9 cellular contexts compared by ENCODE assay signal in genomic region chr14:105473033-105473676, GRCh38. TPM values are rescaled to one million over a fixed set of nuclear protein-coding genes. Genes with fewer than 3 reads are reported as not detected.
DNase-seq lines count a peak whose midpoint lies in the region; ATAC-seq and TF ChIP-seq lines count a peak whose summit lies in the region.
"Had no signal": no experiment of that assay in that cellular context is flagged by ENCODE, and none has a peak within 500 bp of the region (broad histone marks: within the 10 kb centered on the region; RNA-seq: fewer than 3 reads in every experiment).

No MANE protein-coding gene starts in this region.

- no TSS peak for BruUV-seq in PC-3 (replicated peaks; lab: Mats Ljungman, UMichigan)

- no peak for TF ChIP-seq POLR2A in spleen (IDR thresholded peaks at IDR 0.05)

- DNase-seq in H9 (no peak), PC-3 (peak; percentile 25), right atrium auricular region (ENCODE audit: low spot score) (no peak), spleen (no peak), NCI-H146 treated with DMSO at 0.1 percent for 48 hours (lab: John Stamatoyannopoulos, UW; ENCODE audit: unreplicated experiment) (no peak), islet precursor cell (no peak)
- DNase-seq: stimulated activated CD4-positive, alpha-beta T cell treated with anti-CD3 and anti-CD28 coated beads, Interleukin-2, amount 100 ng/mL, for 48 hours had no signal

- H3K4me1 ChIP-seq in H9 (ENCODE audit: insufficient read depth, low read length) (no peaks in the 10 kb centered on the region; the same call in 1 of the 2 replicates), PC-3 (ENCODE audit: insufficient read depth, low read length) (peaks cover 37% of the 10 kb centered on the region), right atrium auricular region (peaks cover 0 to 77% of the 10 kb centered on the region in 2 donors), spleen (peaks cover 15 to 82% (median 49%) of the 10 kb centered on the region in 6 donors)

- no peak overlapping the region for H2BK120ac ChIP-seq in H9 (ENCODE audit: low read depth, low read length, poor library complexity, severe bottlenecking)

- H3K9me2 ChIP-seq in PC-3 (replicated peaks; ENCODE audit: low read length) = no peaks in the 10 kb centered on the region

- no peak overlapping the region for H2AK5ac ChIP-seq in H9 (ENCODE audit: insufficient read length, low read length)

- TF ChIP-seq CTCF in H9 (conservative IDR thresholded peaks at IDR 0.05) (no peak), PC-3 (conservative IDR thresholded peaks at IDR 0.05; ENCODE audit: low read depth, low read length) (no peak), right atrium auricular region (IDR thresholded peaks at IDR 0.05) (no peak), spleen (IDR thresholded peaks at IDR 0.05 in 8 of 11, conservative IDR thresholded peaks at IDR 0.05 in 3 of 11) (no peak)

- no peak overlapping the region; a peak in 2 of 5 replicates for H3K4me3 Mint-ChIP-seq in H9

- POLR2A ChIA-PET in PC-3 (lab: Charles Lee; ENCODE audit: unreplicated experiment) = no interaction called here

- no peaks in the 10 kb centered on the region for H3K9me3 ChIP-seq in H9 (ENCODE audit: control insufficient read depth, low read depth, low read length)
- no peaks in the 10 kb centered on the region for H3K9me3 ChIP-seq in PC-3 (ENCODE audit: low read length)
- H3K9me3 ChIP-seq in right atrium auricular region = no peaks in the 10 kb centered on the region
- H3K9me3 ChIP-seq in spleen = no peaks in the 10 kb centered on the region

- H3K79me2 ChIP-seq in H9 (ENCODE audit: insufficient read depth, low read length) (no peaks in the 10 kb centered on the region), PC-3 (ENCODE audit: low read length) (peaks cover 8% of the 10 kb centered on the region)

- H3K23me2 ChIP-seq in H9 (ENCODE audit: insufficient read length, low read depth, low read length, poor library complexity, severe bottlenecking) = peaks cover 8% of the 10 kb centered on the region

- peaks cover 0 to 14% of the 10 kb centered on the region in 2 experiments; a peak in 2 of 4 replicates for H3K4me1 Mint-ChIP-seq in H9

- H4K20me1 ChIP-seq in H9 (ENCODE audit: control insufficient read depth, insufficient read depth, insufficient read length) (no peaks in the 10 kb centered on the region), PC-3 (ENCODE audit: low read length) (no peaks in the 10 kb centered on the region)

- H3K27me3 ChIP-seq in H9 (ENCODE audit: insufficient read depth, low read length) = peaks cover 15% of the 10 kb centered on the region; the same call in 1 of the 2 replicates
- no peaks in the 10 kb centered on the region for H3K27me3 ChIP-seq in PC-3 (ENCODE audit: low read length)
- H3K27me3 ChIP-seq in right atrium auricular region = no peaks in the 10 kb centered on the region
- peaks cover 0 to 54% (median 37%) of the 10 kb centered on the region in 7 donors for H3K27me3 ChIP-seq in spleen (replicated peaks in 1 of 7)

- peak overlapping the region; percentile 52; the same call in 1 of the 2 replicates for H3K14ac ChIP-seq in H9 (ENCODE audit: insufficient read depth, low read length)

- no peak overlapping the region for H4K5ac ChIP-seq in H9 (ENCODE audit: insufficient read length, low read depth, low read length)

- H3K56ac ChIP-seq in H9 (ENCODE audit: insufficient read length, low read depth, low read length) = no peak overlapping the region

- H2BK5ac ChIP-seq in H9 (ENCODE audit: insufficient read length, low read length) = no peak overlapping the region

- no peak overlapping the region for H3K18ac ChIP-seq in H9 (ENCODE audit: insufficient read length, low read depth, low read length)

- no peak overlapping the region for H3T11ph ChIP-seq in H9 (ENCODE audit: low read length)

- no CpG with 5 or more reads among the region's 7 CpGs for WGBS in H9 (ENCODE audit: extremely low coverage, insufficient read length, low lambda C conversion rate)
- WGBS in spleen, 5 donors = 41 to 61% (median 45%) methylated on average over 5 to 7 of the region's 7 CpGs

- H3K27ac ChIP-seq in H9 (ENCODE audit: insufficient read length, low read depth, low read length) (no peak overlapping the region), PC-3 (ENCODE audit: low read length) (peak overlapping the region; percentile 57), right atrium auricular region (peak overlapping the region; percentile 89 to 93), spleen (peak overlapping the region in 6 of 8 donors; percentile 26 to 95 (median 78))

- H3F3A ChIP-seq in PC-3 (ENCODE audit: low read length, unreplicated experiment) = no peaks in the 10 kb centered on the region

- H2BK12ac ChIP-seq in H9 (ENCODE audit: insufficient read length, low read depth, low read length) = no peak overlapping the region

- no peak overlapping the region for H3K4ac ChIP-seq in H9 (ENCODE audit: low read depth, low read length)

- no peak overlapping the region for H2BK15ac ChIP-seq in H9 (ENCODE audit: low read depth, low read length)

- peaks cover 0 to 3% of the 10 kb centered on the region in 2 experiments; a peak in 1 of 5 replicates for H3K9me3 Mint-ChIP-seq in H9

- CTCF ChIA-PET in PC-3 (lab: Charles Lee) = interaction anchor here (1.2 kb wide), 1 partner anchor 16 kb away, joined by 3 read pairs; no protein-coding TSS in a partner anchor

- ATAC-seq in PC-3 (no peak), HG03460 (IDR thresholded peaks at IDR 0.05; ENCODE audit: unreplicated experiment) (no peak), HG02938 (IDR thresholded peaks at IDR 0.05; ENCODE audit: unreplicated experiment) (no peak)

- no peak overlapping the region for H3K27ac Mint-ChIP-seq in H9

- H3K27me3 Mint-ChIP-seq in H9 (ENCODE audit: low read depth) = peaks cover 28% of the 10 kb centered on the region

- no peak overlapping the region for H3K23ac ChIP-seq in H9 (ENCODE audit: insufficient read length, low read depth, low read length)

- H3K4me2 ChIP-seq in H9 (ENCODE audit: insufficient read depth, insufficient read length, low read length) (no peak overlapping the region), PC-3 (ENCODE audit: low read length) (peak overlapping the region; percentile 99)

- no peak overlapping the region for H4K8ac ChIP-seq in H9 (replicated peaks; ENCODE audit: insufficient read length, low read depth, low read length)

- intact Hi-C loops in PC-3 (cut with micrococcal nuclease) (no loop called here), spleen (cut with DNase I; ENCODE audit: low total_unique reads) (no loop called here)

- no peaks in the 10 kb centered on the region for H3K79me1 ChIP-seq in H9 (ENCODE audit: insufficient read depth, low read depth, low read length, poor library complexity, severe bottlenecking)

- H2BK20ac ChIP-seq in H9 (ENCODE audit: low read depth, low read length, poor library complexity, severe bottlenecking) = no peak overlapping the region

- peak overlapping the region; percentile 74 for H3K4me3 ChIP-seq in PC-3 (ENCODE audit: low read length)
- peak overlapping the region; percentile 50 to 64 for H3K4me3 ChIP-seq in right atrium auricular region
- peak overlapping the region in 4 of 8 donors; percentile 65 to 89 (median 72) for H3K4me3 ChIP-seq in spleen

- H3K36me3 ChIP-seq in PC-3 (ENCODE audit: low read depth, low read length) (no peaks in the 10 kb centered on the region), right atrium auricular region (peaks cover 5% of the 10 kb centered on the region), spleen (peaks cover 0 to 34% (median 15%) of the 10 kb centered on the region in 6 donors)

- H4K91ac ChIP-seq in H9 (ENCODE audit: insufficient read length, low read depth, low read length) = no peak overlapping the region

- H3K9ac ChIP-seq in H9 (ENCODE audit: extremely low read depth, insufficient read length, low read length) (no peak overlapping the region), PC-3 (ENCODE audit: low read length) (peak overlapping the region; percentile 66)

- peaks cover 0 to 2% (median 0%) of the 10 kb centered on the region in 3 experiments; a peak in 1 of 7 replicates for H3K36me3 Mint-ChIP-seq in H9 (ENCODE audit: insufficient read depth in 1 of 3, low read depth in 3 of 3)

- no peak overlapping the region for H2AFZ ChIP-seq in H9 (ENCODE audit: low read length)
- H2AFZ ChIP-seq in PC-3 (ENCODE audit: low read length) = peak overlapping the region; percentile 80; the same call in 1 of the 2 replicates

RNA-seq across cellular contexts. Expression of gene CRIP2, which starts 1.5 kb away (rescaled TPM):
- 5.7 and 7.2 TPM in 2 replicates for total RNA-seq in H9 (2021)
- 100 and 109 TPM in 2 replicates for total RNA-seq in PC-3 (2014; rRNA removed)
- total RNA-seq in right atrium auricular region = 1,000 to 10,000 TPM in 1 of 2 donors, 100 to 1,000 TPM in 1; 831 to 1,272 TPM
- 100 to 1,000 TPM in 4 of 7 donors, 10 to 100 TPM in 3; 68.6 to 138 (median 100) TPM for total RNA-seq in spleen
- polyA plus RNA-seq in spleen = 100 to 1,000 TPM in 2 of 3 donors, 10 to 100 TPM in 1; 97.7 to 181 (median 123) TPM

RNA-seq across cellular contexts. Expression of gene CRIP1, which starts 13.5 kb away (rescaled TPM):
- total RNA-seq in H9 (2021) (6.9 and 8.8 TPM in 2 replicates), PC-3 (2014; rRNA removed) (45.9 and 48.7 TPM in 2 replicates), right atrium auricular region (10 to 100 TPM; 42.9 to 79.2 TPM), spleen (10 to 100 TPM; 20.5 to 82.8 (median 62.8) TPM)
- polyA plus RNA-seq in spleen = 100 to 1,000 TPM; 163 to 349 (median 192) TPM

RNA-seq across cellular contexts. Expression of gene TEDC1, which starts 17.9 kb away (rescaled TPM):
- total RNA-seq in H9 (2021) (26.2 TPM in 2 replicates), PC-3 (2014; rRNA removed) (66.7 and 108 TPM in 2 replicates), right atrium auricular region (1 to 10 TPM; 3.5 to 3.9 TPM), spleen (10 to 100 TPM in 4 of 7 donors, 1 to 10 TPM in 3; 5.3 to 17.7 (median 10.8) TPM)
- polyA plus RNA-seq in spleen = 10 to 100 TPM; 18.4 to 31.5 (median 27.1) TPM

RNA-seq across cellular contexts. Expression of gene TMEM121, which starts 53.2 kb away (rescaled TPM):
- total RNA-seq in H9 (2021) (1.0 and 2.6 TPM in 2 replicates), PC-3 (2014; rRNA removed) (27.5 and 33.6 TPM in 2 replicates), right atrium auricular region (1 to 10 TPM; 3.4 to 5.8 TPM), spleen (10 to 100 TPM in 1 of 7 donors, 1 to 10 TPM in 6; 3.4 to 10.4 (median 4.6) TPM)
- 1 to 10 TPM; 3.3 to 6.0 (median 3.6) TPM for polyA plus RNA-seq in spleen

RNA-seq across cellular contexts. Expression of gene MTA1, which starts 53.5 kb away (rescaled TPM):
- total RNA-seq in H9 (2021) = 222 and 230 TPM in 2 replicates
- 82.3 and 102 TPM in 2 replicates for total RNA-seq in PC-3 (2014; rRNA removed)
- total RNA-seq in right atrium auricular region = 10 to 100 TPM; 51.9 to 61.7 TPM
- 100 to 1,000 TPM in 3 of 7 donors, 10 to 100 TPM in 4; 63.7 to 128 (median 82.6) TPM for total RNA-seq in spleen
- polyA plus RNA-seq in spleen = 10 to 100 TPM; 33.0 to 83.1 (median 52.6) TPM
